ENCODE assay signal across 19 cellular contexts in the genomic region with DNA sequence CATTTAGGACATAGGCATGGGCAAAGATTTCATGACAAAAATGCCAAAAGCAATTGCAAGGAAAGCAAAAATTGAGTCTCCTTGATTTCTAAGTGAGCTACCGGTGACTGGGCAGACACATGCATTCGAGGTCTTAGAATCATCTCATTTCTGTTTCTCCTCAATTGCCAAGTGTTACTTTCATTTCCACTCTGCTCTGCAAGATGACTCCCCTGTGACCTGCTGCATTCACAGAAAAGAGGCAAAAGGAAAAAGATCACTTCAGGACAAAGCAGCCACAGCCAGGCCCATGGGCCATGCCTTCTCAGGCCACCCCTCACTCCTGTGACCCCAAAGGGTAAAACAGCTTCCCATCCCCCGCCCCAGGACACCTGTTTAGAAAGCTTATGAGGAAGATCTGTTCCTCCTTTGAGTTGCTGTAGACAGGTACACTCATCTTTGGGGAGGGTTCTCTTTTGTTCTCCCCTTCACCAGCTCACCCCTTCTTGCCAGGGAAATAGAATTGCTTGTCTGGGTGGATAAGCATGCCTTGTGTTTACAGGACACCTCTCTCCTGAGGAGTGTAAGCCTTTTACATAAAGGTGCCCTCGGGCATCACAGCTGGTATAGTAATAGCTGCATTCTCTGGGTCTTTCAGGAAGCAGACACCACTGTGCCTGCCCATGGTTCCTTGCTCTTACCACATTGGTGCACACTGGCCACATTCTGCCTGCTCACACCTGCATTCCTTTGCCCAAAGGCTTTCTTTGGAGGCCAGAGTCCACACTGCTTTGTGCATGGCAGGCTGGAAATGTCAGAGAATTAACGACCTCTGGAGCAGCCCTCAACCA.
A peak's percentile ranks its signal among the peaks of the same experiment; 100 is the strongest.
DNase-seq lines count a peak whose midpoint lies in the region; ATAC-seq, FAIRE-seq and TF ChIP-seq lines count a peak whose summit lies in the region.
"Had no signal": no experiment of that assay in that cellular context is flagged by ENCODE, and none has a peak within 500 bp of the region (broad histone marks: within the 10 kb centered on the region; RNA-seq: fewer than 3 reads in every experiment).

No MANE protein-coding gene starts in this region.

- H3K27ac ChIP-seq in GM12878 (ENCODE audit: control insufficient read depth, insufficient read depth) = no peak overlapping the region
- peak overlapping the region; percentile 44 for H3K27ac ChIP-seq in neutrophil
- H3K27ac ChIP-seq in adrenal gland = no peak overlapping the region
- H3K27ac ChIP-seq: thoracic aorta, WERI-Rb-1 had no signal

- 0% methylated on average over 5 of the region's 5 CpGs for WGBS in GM12878 (ENCODE audit: insufficient coverage, insufficient replicate concordance, low lambda C conversion rate, missing lambda C conversion rate)
- 64 to 66% (median 65%) methylated on average over 3 to 5 of the region's 5 CpGs for WGBS in adrenal gland, 4 donors

- no TSS peak for BruUV-seq in GM12878 (replicated peaks; lab: Mats Ljungman, UMichigan)

- CTCF ChIA-PET in GM12878 (lab: Yijun Ruan, JAX) = no interaction called here

- H3K4me1 ChIP-seq in GM12878 (ENCODE audit: control insufficient read depth, insufficient read depth, low read length) = no peaks in the 10 kb centered on the region
- H3K4me1 ChIP-seq in neutrophil (ENCODE audit: control insufficient read depth in 1 of 2, insufficient read depth in 1 of 2, low read depth in 1 of 2, low read length in 1 of 2) = peaks cover 42 to 48% of the 10 kb centered on the region in 2 experiments
- no peaks in the 10 kb centered on the region for H3K4me1 ChIP-seq in adrenal gland (replicated peaks in 1 of 2)

- no peak overlapping the region for H3K4me2 ChIP-seq in GM12878 (ENCODE audit: control insufficient read depth, insufficient read depth)

- H3K4me3 ChIP-seq in GM12878 = no peak overlapping the region
- H3K4me3 ChIP-seq in neutrophil (ENCODE audit: low read depth in 1 of 2, low read length in 1 of 2) = no peak overlapping the region
- no peak overlapping the region for H3K4me3 ChIP-seq in adrenal gland
- H3K4me3 ChIP-seq: lung, thoracic aorta had no signal

- H4K20me1 ChIP-seq in GM12878 (ENCODE audit: control insufficient read depth, insufficient read depth) = no peaks in the 10 kb centered on the region

- H3K9ac ChIP-seq in GM12878 (ENCODE audit: control insufficient read depth, insufficient read depth, low read length) = no peak overlapping the region

- TF ChIP-seq POLR2A in GM12878 (IDR thresholded peaks at IDR 0.05; ENCODE audit: low read depth, low read length) (no peak), H54 (IDR thresholded peaks at IDR 0.05; ENCODE audit: low read depth, low read length) (no peak), adrenal gland (IDR thresholded peaks at IDR 0.05) (no peak)

- peak; percentile 58 for ATAC-seq in GM21367 (IDR thresholded peaks at IDR 0.05; ENCODE audit: unreplicated experiment)
- peak; percentile 75 for ATAC-seq in GM12878
- no peak for ATAC-seq in HG03139 (IDR thresholded peaks at IDR 0.05; ENCODE audit: unreplicated experiment)

- in situ Hi-C loops in GM12878 (cut with MboI) = no loop called here

- no peak for TF ChIP-seq EP300 in GM12878 (IDR thresholded peaks at IDR 0.05; ENCODE audit: borderline replicate concordance in 1 of 2, control insufficient read depth in 1 of 2, low read depth in 2 of 2, low read length in 2 of 2)

- RAD21 ChIA-PET in GM12878 (lab: Charles Lee; ENCODE audit: unreplicated experiment) = no interaction called here

- no peaks in the 10 kb centered on the region; a peak in 2 of 4 replicates for H3K27me3 ChIP-seq in GM12878 (replicated peaks in 1 of 2; ENCODE audit: control insufficient read depth in 2 of 2, insufficient read depth in 2 of 2, low read length in 1 of 2)
- no peaks in the 10 kb centered on the region for H3K27me3 ChIP-seq in neutrophil
- no peaks in the 10 kb centered on the region for H3K27me3 ChIP-seq in adrenal gland

- H2AFZ ChIP-seq in GM12878 (ENCODE audit: control insufficient read depth, low read depth, low read length) = no peak overlapping the region

- no peak for TF ChIP-seq RAD21 in GM12878 (IDR thresholded peaks at IDR 0.05; ENCODE audit: insufficient read depth, low read depth, low read length)

- H3K9me3 ChIP-seq in GM12878 (replicated peaks; ENCODE audit: control insufficient read depth, insufficient read depth, low read length) (no peaks in the 10 kb centered on the region), neutrophil (no peaks in the 10 kb centered on the region), adrenal gland (replicated peaks in 1 of 3) (no peaks in the 10 kb centered on the region)
- H3K9me3 ChIP-seq: thoracic aorta had no signal

- H3K36me3 ChIP-seq in GM12878 (ENCODE audit: control insufficient read depth in 2 of 2, insufficient read depth in 2 of 2, low read length in 1 of 2) (no peaks in the 10 kb centered on the region), neutrophil (no peaks in the 10 kb centered on the region), adrenal gland (replicated peaks in 1 of 2) (no peaks in the 10 kb centered on the region)
- H3K36me3 ChIP-seq: thoracic aorta, WERI-Rb-1 had no signal

- SMC1A ChIA-PET in GM12878 (lab: Charles Lee; ENCODE audit: uncharacterized antibody, unreplicated experiment) = no interaction called here

- POLR2A ChIA-PET in GM12878 (lab: Charles Lee) = interaction anchor here (1.2 kb wide), 1 partner anchor 15 kb away, joined by 3 read pairs; no protein-coding TSS in a partner anchor

- TF ChIP-seq CTCF in GM12878 (IDR thresholded peaks at IDR 0.05 in 2 of 3, conservative IDR thresholded peaks at IDR 0.05 in 1 of 3; ENCODE audit: control insufficient read depth in 2 of 3, extremely low read depth in 1 of 3, insufficient read depth in 1 of 3, low read depth in 3 of 3, low read length in 3 of 3) (no peak), neutrophil (IDR thresholded peaks at IDR 0.05) (no peak), adrenal gland (IDR thresholded peaks at IDR 0.05) (no peak)

- H3K79me2 ChIP-seq in GM12878 (ENCODE audit: control insufficient read depth, insufficient read depth, low read length) = no peaks in the 10 kb centered on the region

- intact Hi-C loops in GM12878 (cut with micrococcal nuclease; ENCODE audit: unreplicated experiment) (no loop called here), adrenal gland (cut with DNase I) (no loop called here)

- DNase-seq in NK-92 treated with Interleukin-12 subunit alpha and Interleukin-12 subunit beta, amount 100 ng/mL, for 24 hours (lab: John Stamatoyannopoulos, UW) = peak; percentile 26
- no peak for DNase-seq in NK-92 (lab: John Stamatoyannopoulos, UW; ENCODE audit: unreplicated experiment)
- no peak for DNase-seq in GM12878 (ENCODE audit: low read depth, low spot score)
- DNase-seq in H54 (ENCODE audit: insufficient read length, low spot score) = no peak
- no peak for DNase-seq in adrenal gland
- DNase-seq: CD4-positive, alpha-beta T cell; effector CD4-positive, alpha-beta T cell; EL; NCI-H1105; nephron progenitor cell; stimulated activated CD4-positive, alpha-beta T cell treated with anti-CD3 and anti-CD28 coated beads, Interleukin-1b, Interleukin-23, amount 100 ng/mL, for 48 hours; WERI-Rb-1 had no signal

- FAIRE-seq in GM12878 (lab: Jason Lieb, UNC) (no peak), H54 (lab: Jason Lieb, UNC) (no peak)
- FAIRE-seq: A204.1, GM12891 had no signal

TF ChIP-seq in GM12878, 131 proteins besides CTCF, POLR2A, EP300 and RAD21 (continues in another document):
- TF ChIP-seq, protein P1, sequence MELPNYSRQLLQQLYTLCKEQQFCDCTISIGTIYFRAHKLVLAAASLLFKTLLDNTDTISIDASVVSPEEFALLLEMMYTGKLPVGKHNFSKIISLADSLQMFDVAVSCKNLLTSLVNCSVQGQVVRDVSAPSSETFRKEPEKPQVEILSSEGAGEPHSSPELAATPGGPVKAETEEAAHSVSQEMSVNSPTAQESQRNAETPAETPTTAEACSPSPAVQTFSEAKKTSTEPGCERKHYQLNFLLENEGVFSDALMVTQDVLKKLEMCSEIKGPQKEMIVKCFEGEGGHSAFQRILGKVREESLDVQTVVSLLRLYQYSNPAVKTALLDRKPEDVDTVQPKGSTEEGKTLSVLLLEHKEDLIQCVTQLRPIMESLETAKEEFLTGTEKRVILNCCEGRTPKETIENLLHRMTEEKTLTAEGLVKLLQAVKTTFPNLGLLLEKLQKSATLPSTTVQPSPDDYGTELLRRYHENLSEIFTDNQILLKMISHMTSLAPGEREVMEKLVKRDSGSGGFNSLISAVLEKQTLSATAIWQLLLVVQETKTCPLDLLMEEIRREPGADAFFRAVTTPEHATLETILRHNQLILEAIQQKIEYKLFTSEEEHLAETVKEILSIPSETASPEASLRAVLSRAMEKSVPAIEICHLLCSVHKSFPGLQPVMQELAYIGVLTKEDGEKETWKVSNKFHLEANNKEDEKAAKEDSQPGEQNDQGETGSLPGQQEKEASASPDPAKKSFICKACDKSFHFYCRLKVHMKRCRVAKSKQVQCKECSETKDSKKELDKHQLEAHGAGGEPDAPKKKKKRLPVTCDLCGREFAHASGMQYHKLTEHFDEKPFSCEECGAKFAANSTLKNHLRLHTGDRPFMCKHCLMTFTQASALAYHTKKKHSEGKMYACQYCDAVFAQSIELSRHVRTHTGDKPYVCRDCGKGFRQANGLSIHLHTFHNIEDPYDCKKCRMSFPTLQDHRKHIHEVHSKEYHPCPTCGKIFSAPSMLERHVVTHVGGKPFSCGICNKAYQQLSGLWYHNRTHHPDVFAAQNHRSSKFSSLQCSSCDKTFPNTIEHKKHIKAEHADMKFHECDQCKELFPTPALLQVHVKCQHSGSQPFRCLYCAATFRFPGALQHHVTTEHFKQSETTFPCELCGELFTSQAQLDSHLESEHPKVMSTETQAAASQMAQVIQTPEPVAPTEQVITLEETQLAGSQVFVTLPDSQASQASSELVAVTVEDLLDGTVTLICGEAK (IDR thresholded peaks at IDR 0.05; ENCODE audit: borderline replicate concordance) = no peak
- TF ChIP-seq POU2F2 (IDR thresholded peaks at IDR 0.05; ENCODE audit: borderline replicate concordance, low read depth, low read length) (no peak), TCF3 (IDR thresholded peaks at IDR 0.05; ENCODE audit: borderline replicate concordance, insufficient read depth, low read depth, low read length) (no peak), PAX5 (IDR thresholded peaks at IDR 0.05; ENCODE audit: borderline replicate concordance, low read depth, low read length) (no peak), GATAD2B (conservative IDR thresholded peaks at IDR 0.05; ENCODE audit: low read depth) (no peak)
